In the genomic region with DNA sequence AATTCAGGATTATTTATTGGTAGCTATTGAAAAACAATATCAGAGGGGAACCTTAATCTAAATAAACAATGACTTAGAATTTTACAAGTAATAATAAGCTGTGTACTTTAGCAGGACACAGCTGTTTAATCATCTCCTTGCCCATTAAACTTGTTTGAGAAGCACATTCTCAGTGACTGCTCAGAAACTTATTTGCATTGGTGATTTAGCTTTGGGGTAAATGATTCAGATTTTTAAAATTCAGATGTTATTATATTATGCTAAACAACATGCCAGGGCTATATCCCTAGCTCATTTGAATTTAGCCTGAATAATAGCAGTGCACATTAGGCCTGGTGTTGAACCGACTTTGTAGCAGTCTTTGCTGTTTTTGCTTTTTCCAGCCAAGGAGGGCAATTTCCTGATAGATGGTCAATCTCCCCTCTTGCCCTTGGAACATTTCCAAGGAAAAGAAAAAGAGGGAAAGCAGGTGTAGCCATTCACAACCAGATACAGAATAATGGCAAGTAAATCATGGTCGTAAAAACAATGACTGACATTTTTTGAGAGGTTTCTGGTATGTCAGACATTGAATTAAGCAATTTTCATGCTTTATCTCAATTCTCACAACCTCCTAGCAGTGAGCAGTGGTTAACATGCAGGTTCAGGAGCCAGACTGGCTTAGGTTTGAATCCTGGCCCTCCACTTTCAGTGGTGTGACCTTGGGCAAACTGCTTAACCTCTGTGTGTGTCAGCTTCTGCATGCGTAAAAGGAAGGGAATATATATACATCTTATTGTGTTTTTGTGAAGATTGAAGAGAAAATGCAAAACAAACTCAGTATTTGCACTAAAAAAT, we compare ENCODE assay signal across 32 cellular contexts. TPM values are rescaled to one million over a fixed set of nuclear protein-coding genes. Genes with fewer than 3 reads are reported as not detected.
DNase-seq lines count a peak whose midpoint lies in the region; ATAC-seq, FAIRE-seq and TF ChIP-seq lines count a peak whose summit lies in the region.
"Had no signal": no experiment of that assay in that cellular context is flagged by ENCODE, and none has a peak within 500 bp of the region (broad histone marks: within the 10 kb centered on the region; RNA-seq: fewer than 3 reads in every experiment).

No MANE protein-coding gene starts in this region.

- no peak overlapping the region for H3K4ac ChIP-seq in IMR-90 (ENCODE audit: low read depth, low read length)

- peak; percentile 40 for ATAC-seq in IMR-90 (ENCODE audit: low read depth)
- ATAC-seq in activated naive CD8-positive, alpha-beta T cell treated with anti-CD3 and anti-CD28 coated beads, Interleukin-2, amount 50 U/mL, for 24 hours, result no peak
- no peak for ATAC-seq in CD4-positive, alpha-beta T cell (ENCODE audit: poor library complexity)
- ATAC-seq: activated CD4-positive, CD25-positive, alpha-beta regulatory T cell treated with anti-CD3 and anti-CD28 coated beads, Interleukin-2, amount 50 U/mL, for 24 hours; activated naive CD4-positive, alpha-beta T cell treated with anti-CD3 and anti-CD28 coated beads, Interleukin-2, amount 50 U/mL, for 72 hours; stimulated activated naive CD8-positive, alpha-beta T cell treated with anti-CD3 and anti-CD28 coated beads, Interleukin-15, Interleukin-2, amounts not matched to agents 100 U/mL and 50 U/mL, for 24 hours had no signal

- H3K9me3 ChIP-seq in IMR-90 (ENCODE audit: control insufficient read depth, insufficient read depth, low read length), result no peaks in the 10 kb centered on the region
- H3K9me3 ChIP-seq in CD4-positive, alpha-beta T cell (ENCODE audit: control insufficient read depth, low read length), result no peaks in the 10 kb centered on the region
- H3K9me3 ChIP-seq: ascending aorta, ovary, right atrium auricular region, tibial artery had no signal

- no peak overlapping the region for H3K27ac ChIP-seq in IMR-90 (ENCODE audit: insufficient read depth, low read length)
- no peak overlapping the region for H3K27ac ChIP-seq in CD4-positive, alpha-beta T cell (ENCODE audit: low read depth, low read length)
- H3K27ac ChIP-seq: ascending aorta, C4-2B, ovary, right atrium auricular region, tibial artery had no signal

- H3K4me1 Mint-ChIP-seq in activated naive CD8-positive, alpha-beta T cell treated with anti-CD3 and anti-CD28 coated beads, Interleukin-2, amount 50 U/mL, for 24 hours, result no peaks in the 10 kb centered on the region
- H3K4me1 Mint-ChIP-seq in glutamatergic neuron (ENCODE audit: low read depth, unreplicated experiment), result no peaks in the 10 kb centered on the region
- no peaks in the 10 kb centered on the region for H3K4me1 Mint-ChIP-seq in CD4-positive, alpha-beta T cell (ENCODE audit: low read depth)
- H3K4me1 Mint-ChIP-seq: H9, nephron progenitor cell had no signal

- no peaks in the 10 kb centered on the region for H4K20me1 ChIP-seq in IMR-90 (ENCODE audit: insufficient read depth, low read length)

- H2BK120ac ChIP-seq in IMR-90 (ENCODE audit: low read depth, low read length), result no peak overlapping the region

- no peak overlapping the region for H3K4me3 Mint-ChIP-seq in activated naive CD8-positive, alpha-beta T cell treated with anti-CD3 and anti-CD28 coated beads, Interleukin-2, amount 50 U/mL, for 24 hours
- no peak overlapping the region for H3K4me3 Mint-ChIP-seq in glutamatergic neuron (ENCODE audit: unreplicated experiment)
- H3K4me3 Mint-ChIP-seq in CD4-positive, alpha-beta T cell, result no peak overlapping the region
- H3K4me3 Mint-ChIP-seq: activated CD4-positive, alpha-beta memory T cell treated with anti-CD3 and anti-CD28 coated beads for 36 hours; H9; nephron progenitor cell had no signal

- DNase-seq in DMS153 (lab: John Stamatoyannopoulos, UW) (peak; percentile 57), IMR-90 (no peak), NCI-H748 (lab: John Stamatoyannopoulos, UW; ENCODE audit: unreplicated experiment) (peak; percentile 95), bronchial epithelial cell (ENCODE audit: low read depth) (peak; percentile 69), glutamatergic neuron (no peak), GM03348 (ENCODE audit: low spot score) (no peak)
- DNase-seq in activated naive CD8-positive, alpha-beta T cell treated with anti-CD3 and anti-CD28 coated beads, Interleukin-2, amount 50 U/mL, for 24 hours, result no peak
- DNase-seq in CD4-positive, alpha-beta T cell, result no peak
- DNase-seq: activated CD4-positive, alpha-beta memory T cell treated with anti-CD3 and anti-CD28 coated beads for 36 hours; Calu3; cerebellar nuclear complex; erythroblast; H9; KG1; NCI-H2107; NCI-H524; nephron progenitor cell; ovary; RPMI8226; stimulated activated CD4-positive, alpha-beta T cell treated with anti-CD3 and anti-CD28 coated beads, Interleukin-12 subunit alpha, Interleukin-12 subunit beta, amount 100 ng/mL, for 4 hours; stimulated activated CD4-positive, alpha-beta T cell treated with anti-CD3 and anti-CD28 coated beads, Interleukin-4, amount 100 ng/mL, for 4 hours; stimulated activated naive CD8-positive, alpha-beta T cell treated with anti-CD3 and anti-CD28 coated beads, Interleukin-15, Interleukin-2, amounts not matched to agents 100 U/mL and 50 U/mL, for 24 hours; SW 1271; tibial artery had no signal

- H3K9me1 ChIP-seq in IMR-90 (ENCODE audit: insufficient read depth, low read length), result no peaks in the 10 kb centered on the region

- H2BK5ac ChIP-seq in IMR-90 (ENCODE audit: low read depth, low read length, poor library complexity, severe bottlenecking), result no peak overlapping the region

- no peak overlapping the region for H4K91ac ChIP-seq in IMR-90 (ENCODE audit: insufficient read depth, low read depth, low read length)

- H3K18ac ChIP-seq in IMR-90 (ENCODE audit: low read depth, low read length), result no peak overlapping the region

- WGBS in IMR-90 (ENCODE audit: extremely low coverage in 2 of 2, insufficient read length in 1 of 2), 2 experiments, result no CpG with 5 or more reads among the region's 3 CpGs

- no peak overlapping the region for H3K27ac Mint-ChIP-seq in activated naive CD8-positive, alpha-beta T cell treated with anti-CD3 and anti-CD28 coated beads, Interleukin-2, amount 50 U/mL, for 24 hours
- no peak overlapping the region for H3K27ac Mint-ChIP-seq in glutamatergic neuron (ENCODE audit: unreplicated experiment)
- H3K27ac Mint-ChIP-seq in CD4-positive, alpha-beta T cell, result no peak overlapping the region
- H3K27ac Mint-ChIP-seq: activated CD4-positive, alpha-beta memory T cell treated with anti-CD3 and anti-CD28 coated beads for 36 hours; activated naive CD4-positive, alpha-beta T cell treated with anti-CD3 and anti-CD28 coated beads, Interleukin-2, amount 50 U/mL, for 72 hours; activated T-helper 2 cell treated with anti-CD3 and anti-CD28 coated beads, Interferon-gamma antibody, Interleukin-2, Interleukin-4, amounts not matched to agents 10 μg/mL and 5 μg/mL and 100 μg/mL, durations not matched to agents 14 hours and 24 hours and 36 hours; H9; nephron progenitor cell had no signal

- H2BK15ac ChIP-seq in IMR-90 (ENCODE audit: low read depth, low read length), result no peak overlapping the region

- no peak overlapping the region for H2AK5ac ChIP-seq in IMR-90 (ENCODE audit: low read depth, low read length)

- dilution Hi-C loops in IMR-90 (cut with HindIII; ENCODE audit: low sequenced_read_pairs, unreplicated experiment), result no loop called here

- no peak overlapping the region for H4K8ac ChIP-seq in IMR-90 (ENCODE audit: low read depth in 2 of 2, low read length in 2 of 2)

- in situ Hi-C loops in IMR-90 (cut with MboI; ENCODE audit: low sequenced_read_pairs), result no loop called here

- FAIRE-seq in bronchial epithelial cell (lab: Jason Lieb, UNC), result no peak
- FAIRE-seq: HTR-8/SVneo had no signal

- H3K36me3 ChIP-seq in IMR-90 (ENCODE audit: control insufficient read depth, insufficient read depth, low read length), result no peaks in the 10 kb centered on the region
- H3K36me3 ChIP-seq in bronchial epithelial cell (ENCODE audit: control insufficient read depth, insufficient read depth, low read length), result no peaks in the 10 kb centered on the region
- H3K36me3 ChIP-seq: ascending aorta, ovary, right atrium auricular region, tibial artery had no signal

- BruUV-seq in IMR-90 (replicated peaks; lab: Mats Ljungman, UMichigan), result no TSS peak

- H3K9me3 Mint-ChIP-seq in activated naive CD8-positive, alpha-beta T cell treated with anti-CD3 and anti-CD28 coated beads, Interleukin-2, amount 50 U/mL, for 24 hours, result no peaks in the 10 kb centered on the region
- H3K9me3 Mint-ChIP-seq in glutamatergic neuron (ENCODE audit: unreplicated experiment), result no peaks in the 10 kb centered on the region
- H3K9me3 Mint-ChIP-seq in CD4-positive, alpha-beta T cell, result no peaks in the 10 kb centered on the region
- H3K9me3 Mint-ChIP-seq: activated naive CD4-positive, alpha-beta T cell treated with anti-CD3 and anti-CD28 coated beads, Interleukin-2, amount 50 U/mL, for 72 hours; activated T-helper 2 cell treated with anti-CD3 and anti-CD28 coated beads, Interferon-gamma antibody, Interleukin-2, Interleukin-4, amounts not matched to agents 10 μg/mL and 5 μg/mL and 100 μg/mL, durations not matched to agents 14 hours and 24 hours and 36 hours; H9; nephron progenitor cell had no signal

- TF ChIP-seq RAD21 in IMR-90 (IDR thresholded peaks at IDR 0.05; ENCODE audit: low read length), result no peak

- H2BK20ac ChIP-seq in IMR-90 (ENCODE audit: low read depth, low read length), result no peak overlapping the region

- H4K5ac ChIP-seq in IMR-90 (ENCODE audit: low read depth, low read length), result no peak overlapping the region

- intact Hi-C loops in IMR-90 (cut with micrococcal nuclease), result no loop called here
- intact Hi-C loops in CD4-positive, alpha-beta T cell (cut with DNase I, micrococcal nuclease), result no loop called here

- TF ChIP-seq CTCF in IMR-90 (conservative IDR thresholded peaks at IDR 0.05; ENCODE audit: low read depth, low read length), result no peak
- no peak for TF ChIP-seq CTCF in bronchial epithelial cell (IDR thresholded peaks at IDR 0.05; ENCODE audit: insufficient read depth, low read length, severe bottlenecking)
- TF ChIP-seq CTCF in glutamatergic neuron (IDR thresholded peaks at IDR 0.05; ENCODE audit: partially characterized antibody, unreplicated experiment), result no peak
- no peak for TF ChIP-seq CTCF in CD4-positive, alpha-beta T cell (IDR thresholded peaks at IDR 0.05)

- H2AK9ac ChIP-seq in IMR-90 (replicated peaks; ENCODE audit: low read depth, low read length, poor library complexity), result no peak overlapping the region

- H3K9ac ChIP-seq in IMR-90 (ENCODE audit: low read depth, low read length), result no peak overlapping the region

- no peaks in the 10 kb centered on the region for H3K79me1 ChIP-seq in IMR-90 (ENCODE audit: low read depth in 1 of 2, low read length in 2 of 2)

- H3K27me3 ChIP-seq in IMR-90 (ENCODE audit: control insufficient read depth, insufficient read depth, low read length) (no peaks in the 10 kb centered on the region), bronchial epithelial cell (ENCODE audit: control insufficient read depth, insufficient read depth, low read length) (no peaks in the 10 kb centered on the region)
- H3K27me3 ChIP-seq in CD4-positive, alpha-beta T cell (ENCODE audit: control insufficient read depth, insufficient read depth, low read length), result no peaks in the 10 kb centered on the region
- H3K27me3 ChIP-seq: ascending aorta, ovary, right atrium auricular region, tibial artery had no signal

- H3K23ac ChIP-seq in IMR-90 (ENCODE audit: low read depth, low read length), result no peak overlapping the region

- no peak overlapping the region for H3K56ac ChIP-seq in IMR-90 (ENCODE audit: extremely low read depth, insufficient read depth, low read length)

- no peak overlapping the region for H2AFZ ChIP-seq in IMR-90 (replicated peaks; ENCODE audit: low read length, poor library complexity)

- CTCF ChIA-PET in IMR-90 (lab: Yijun Ruan, JAX), result interaction anchor here (0.8 kb wide), 1 partner anchor 17 kb away, joined by 4 read pairs; no protein-coding TSS in a partner anchor
- CTCF ChIA-PET in CD4-positive, alpha-beta T cell (lab: Charles Lee), result no interaction called here

- H3K14ac ChIP-seq in IMR-90 (replicated peaks; ENCODE audit: low read depth, low read length), result no peak overlapping the region

- no peaks in the 10 kb centered on the region for H3K4me1 ChIP-seq in IMR-90 (ENCODE audit: control insufficient read depth, insufficient read depth, low read length)
- H3K4me1 ChIP-seq: ascending aorta, right atrium auricular region, tibial artery had no signal

- no peaks in the 10 kb centered on the region for H3K27me3 Mint-ChIP-seq in activated naive CD8-positive, alpha-beta T cell treated with anti-CD3 and anti-CD28 coated beads, Interleukin-2, amount 50 U/mL, for 24 hours
- H3K27me3 Mint-ChIP-seq in glutamatergic neuron (ENCODE audit: unreplicated experiment), result no peaks in the 10 kb centered on the region
- no peaks in the 10 kb centered on the region for H3K27me3 Mint-ChIP-seq in CD4-positive, alpha-beta T cell

- no peak for TF ChIP-seq POLR2A in IMR-90 (IDR thresholded peaks at IDR 0.05; ENCODE audit: low read depth, low read length)

- H3K36me3 Mint-ChIP-seq in activated naive CD8-positive, alpha-beta T cell treated with anti-CD3 and anti-CD28 coated beads, Interleukin-2, amount 50 U/mL, for 24 hours (ENCODE audit: low read depth), result no peaks in the 10 kb centered on the region
- no peaks in the 10 kb centered on the region for H3K36me3 Mint-ChIP-seq in glutamatergic neuron (ENCODE audit: unreplicated experiment)
- no peaks in the 10 kb centered on the region for H3K36me3 Mint-ChIP-seq in CD4-positive, alpha-beta T cell (ENCODE audit: low read depth)
- H3K36me3 Mint-ChIP-seq: activated CD4-positive, alpha-beta memory T cell treated with anti-CD3 and anti-CD28 coated beads for 36 hours; activated naive CD4-positive, alpha-beta T cell treated with anti-CD3 and anti-CD28 coated beads, Interleukin-2, amount 50 U/mL, for 72 hours had no signal

- no peak overlapping the region for H3K4me3 ChIP-seq in IMR-90 (ENCODE audit: insufficient read depth, low read depth, low read length)
- H3K4me3 ChIP-seq in bronchial epithelial cell (ENCODE audit: low read depth, low read length), result no peak overlapping the region
- H3K4me3 ChIP-seq: ascending aorta, ovary, right atrium auricular region, tibial artery had no signal

- POLR2A ChIA-PET in IMR-90 (lab: Charles Lee; ENCODE audit: unreplicated experiment), result no interaction called here
- POLR2A ChIA-PET in CD4-positive, alpha-beta T cell (lab: Charles Lee), result no interaction called here

- no peak overlapping the region for H3K4me2 ChIP-seq in IMR-90 (ENCODE audit: low read depth, low read length)

RNA-seq across cellular contexts. Expression of a gene that starts 16.8 kb away (rescaled TPM):
- total RNA-seq in IMR-90 (2012; rRNA removed), result not detected in 2 replicates
- polyA plus RNA-seq in IMR-90 (2012; rRNA removed), result not detected in 2 replicates
- not detected in 2 replicates for polyA plus RNA-seq in IMR-90 (2012; cell fraction: cytosol; rRNA removed)
- not detected in 2 replicates for polyA plus RNA-seq in IMR-90 (2012; cell fraction: nucleus; rRNA removed; ENCODE audit: low replicate concordance)
- total RNA-seq in bronchial epithelial cell, result 0.26 TPM in 1 of 2 replicates, not detected in the other
- total RNA-seq in glutamatergic neuron (ENCODE audit: unreplicated experiment), result not detected
- not detected for total RNA-seq in CD4-positive, alpha-beta T cell
- total RNA-seq: activated CD4-positive, alpha-beta memory T cell treated with anti-CD3 and anti-CD28 coated beads for 36 hours; activated naive CD4-positive, alpha-beta T cell treated with anti-CD3 and anti-CD28 coated beads, Interleukin-2, amount 50 U/mL, for 72 hours; activated T-helper 2 cell treated with anti-CD3 and anti-CD28 coated beads, Interferon-gamma antibody, Interleukin-2, Interleukin-4, amounts not matched to agents 10 μg/mL and 5 μg/mL and 100 μg/mL, durations not matched to agents 14 hours and 24 hours and 36 hours; ascending aorta; fibroblast of villous mesenchyme; H9; right atrium auricular region had no signal
- polyA plus RNA-seq: ovary had no signal

Comparison
In these comparisons a context has a peak if more than half of its experiments do, and no peak if none do; other contexts are left out.
1. DNase-seq: peak in DMS153 (single experiment), NCI-H748 (single experiment) and bronchial epithelial cell (single experiment); none in IMR-90 (single experiment), activated naive CD8-positive, alpha-beta T cell treated with anti-CD3 and anti-CD28 coated beads, Interleukin-2, amount 50 U/mL, for 24 hours (single experiment), glutamatergic neuron (single experiment), GM03348 (single experiment) and CD4-positive, alpha-beta T cell (0 of 10).